Comparison of ENCODE assay signal across 36 cellular contexts in the genomic region with DNA sequence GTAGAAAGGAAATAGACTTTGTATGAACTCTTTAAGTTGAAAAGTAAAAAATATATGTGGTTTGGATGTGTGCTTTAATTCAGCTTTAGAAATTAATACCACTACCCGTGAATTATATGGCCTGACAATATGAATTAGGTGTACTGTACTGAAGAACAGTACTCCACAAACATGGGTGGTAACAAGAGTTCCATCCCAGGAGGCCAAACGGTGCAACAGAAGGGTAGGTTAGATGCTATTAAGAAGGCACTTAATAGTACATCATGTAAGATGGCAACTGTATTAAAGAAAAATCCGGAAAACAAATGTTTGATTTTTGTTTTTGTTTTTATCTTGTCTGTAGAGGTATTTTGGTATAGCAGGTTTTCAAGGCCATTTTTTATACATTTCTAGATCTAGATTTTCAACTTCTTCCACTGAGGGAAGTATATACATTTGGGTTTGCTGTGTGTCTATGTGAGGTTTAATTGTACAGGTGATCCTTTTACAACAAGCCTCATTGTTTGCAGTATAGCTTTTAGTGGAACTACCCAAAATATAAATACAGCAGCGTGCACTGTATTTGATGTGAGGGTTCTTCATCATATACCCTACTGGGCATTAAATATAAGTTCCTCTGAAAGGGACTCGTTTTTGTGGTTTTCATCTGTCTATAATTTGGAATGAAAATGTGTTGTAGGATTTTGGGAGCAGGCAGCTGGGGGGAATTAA.
"Had no signal": no experiment of that assay in that cellular context is flagged by ENCODE, and none has a peak within 500 bp of the region (broad histone marks: within the 10 kb centered on the region; RNA-seq: fewer than 3 reads in every experiment).

No MANE protein-coding gene starts in this region.

- H3K9me3 ChIP-seq: adrenal gland, body of pancreas had no signal

- H3K9me3 Mint-ChIP-seq: activated B cell treated with CpG ODN at 0.5 μM for 24 hours; activated naive CD4-positive, alpha-beta T cell treated with anti-CD3 and anti-CD28 coated beads for 36 hours; activated naive CD4-positive, alpha-beta T cell treated with anti-CD3 and anti-CD28 coated beads, Interleukin-2, amount 50 U/mL, for 24 hours; activated naive CD8-positive, alpha-beta T cell treated with anti-CD3 and anti-CD28 coated beads for 36 hours; activated naive CD8-positive, alpha-beta T cell treated with anti-CD3 and anti-CD28 coated beads, Interleukin-2, amount 50 U/mL, for 24 hours; activated T-helper 1 cell treated with anti-CD3 and anti-CD28 coated beads, Interleukin-12 subunit alpha, Interleukin-12 subunit beta, Interleukin-2, Interleukin-4 antibody, amounts not matched to agents 30 ng/mL and 10 ng/mL and 1 ng/mL, durations not matched to agents 14 hours and 24 hours and 36 hours; activated T-helper 2 cell treated with anti-CD3 and anti-CD28 coated beads, Interferon-gamma antibody, Interleukin-2, Interleukin-4, amounts not matched to agents 10 μg/mL and 5 μg/mL and 100 μg/mL, durations not matched to agents 14 hours and 24 hours and 36 hours; dendritic cell treated with granulocyte-macrophage colony-stimulating factor and Interleukin-4, amounts not matched to agents 40 ng/mL and 50 ng/mL, for 4 days; endodermal cell; T-helper 2 cell treated with Interferon-gamma antibody and Interleukin-4, amounts not matched to agents 5 μg/mL and 100 μg/mL, for 36 hours had no signal

- H3K27me3 Mint-ChIP-seq: activated B cell treated with CpG ODN at 0.5 μM for 24 hours; activated CD8-positive, alpha-beta memory T cell treated with anti-CD3 and anti-CD28 coated beads, Interleukin-2, amount 10 ng/mL, durations not matched to agents 7 days and 5 days; activated naive CD4-positive, alpha-beta T cell treated with anti-CD3 and anti-CD28 coated beads, Interleukin-2, amount 50 U/mL, for 24 hours; activated naive CD8-positive, alpha-beta T cell treated with anti-CD3 and anti-CD28 coated beads for 36 hours; activated naive CD8-positive, alpha-beta T cell treated with anti-CD3 and anti-CD28 coated beads, Interleukin-2, amount 50 U/mL, for 24 hours; dendritic cell treated with granulocyte-macrophage colony-stimulating factor and Interleukin-4, amounts not matched to agents 40 ng/mL and 50 ng/mL, for 4 days; T-helper 17 cell had no signal

- ATAC-seq: activated CD4-positive, CD25-positive, alpha-beta regulatory T cell treated with anti-CD3 and anti-CD28 coated beads, Interleukin-2, amount 50 U/mL, for 24 hours; activated CD8-positive, alpha-beta memory T cell treated with anti-CD3 and anti-CD28 coated beads, Interleukin-2, amount 10 ng/mL, durations not matched to agents 7 days and 5 days; activated CD8-positive, alpha-beta T cell treated with anti-CD3 and anti-CD28 coated beads, Interleukin-2, amount 10 ng/mL, durations not matched to agents 7 days and 5 days; activated naive CD8-positive, alpha-beta T cell treated with anti-CD3 and anti-CD28 coated beads, Interleukin-2, amount 50 U/mL, for 24 hours; body of pancreas; esophagus mucosa; T-helper 17 cell had no signal

- H3K4me1 ChIP-seq: body of pancreas had no signal

- H3K4me3 ChIP-seq: adrenal gland, body of pancreas, coronary artery, dorsolateral prefrontal cortex had no signal

- H3K27ac Mint-ChIP-seq: activated B cell treated with CpG ODN at 0.5 μM for 24 hours; activated CD8-positive, alpha-beta memory T cell treated with anti-CD3 and anti-CD28 coated beads, Interleukin-2, amount 10 ng/mL, durations not matched to agents 7 days and 5 days; activated CD8-positive, alpha-beta T cell treated with anti-CD3 and anti-CD28 coated beads, Interleukin-2, amount 10 ng/mL, durations not matched to agents 7 days and 5 days; activated naive CD4-positive, alpha-beta T cell treated with anti-CD3 and anti-CD28 coated beads for 36 hours; activated naive CD8-positive, alpha-beta T cell treated with anti-CD3 and anti-CD28 coated beads for 36 hours; activated naive CD8-positive, alpha-beta T cell treated with anti-CD3 and anti-CD28 coated beads, Interleukin-2, amount 50 U/mL, for 24 hours; activated T-helper 1 cell treated with anti-CD3 and anti-CD28 coated beads, Interleukin-12 subunit alpha, Interleukin-12 subunit beta, Interleukin-2, Interleukin-4 antibody, amounts not matched to agents 30 ng/mL and 10 ng/mL and 1 ng/mL, durations not matched to agents 14 hours and 24 hours and 36 hours; activated T-helper 2 cell treated with anti-CD3 and anti-CD28 coated beads, Interferon-gamma antibody, Interleukin-2, Interleukin-4, amounts not matched to agents 10 μg/mL and 5 μg/mL and 100 μg/mL, durations not matched to agents 14 hours and 24 hours and 36 hours; dendritic cell treated with granulocyte-macrophage colony-stimulating factor and Interleukin-4, amounts not matched to agents 40 ng/mL and 50 ng/mL, for 4 days; endodermal cell; T-helper 17 cell; T-helper 2 cell treated with Interferon-gamma antibody and Interleukin-4, amounts not matched to agents 5 μg/mL and 100 μg/mL, for 36 hours had no signal

- H3K27me3 ChIP-seq: adrenal gland, body of pancreas, dorsolateral prefrontal cortex had no signal

- H3K4me1 Mint-ChIP-seq: activated B cell treated with CpG ODN at 0.5 μM for 24 hours; activated CD8-positive, alpha-beta memory T cell treated with anti-CD3 and anti-CD28 coated beads, Interleukin-2, amount 10 ng/mL, durations not matched to agents 7 days and 5 days; activated naive CD4-positive, alpha-beta T cell treated with anti-CD3 and anti-CD28 coated beads, Interleukin-2, amount 50 U/mL, for 24 hours; activated naive CD8-positive, alpha-beta T cell treated with anti-CD3 and anti-CD28 coated beads for 36 hours; activated naive CD8-positive, alpha-beta T cell treated with anti-CD3 and anti-CD28 coated beads, Interleukin-2, amount 50 U/mL, for 24 hours; endodermal cell; T-helper 17 cell had no signal

- FAIRE-seq: frontal cortex had no signal

- DNase-seq: activated B cell treated with CpG ODN at 0.5 μM for 24 hours; activated CD4-positive, alpha-beta T cell treated with anti-CD3 and anti-CD28 coated beads for 48 hours; activated CD4-positive, alpha-beta T cell treated with anti-CD3 and anti-CD28 coated beads, Interleukin-2, amount 50 U/mL, for 1 hour; activated CD4-positive, alpha-beta T cell treated with anti-CD3 and anti-CD28 coated beads, Interleukin-2, amount 50 U/mL, for 48 hours; activated CD8-positive, alpha-beta memory T cell treated with anti-CD3 and anti-CD28 coated beads, Interleukin-2, amount 10 ng/mL, durations not matched to agents 7 days and 5 days; activated CD8-positive, alpha-beta memory T cell treated with anti-CD3 and anti-CD28 coated beads, Interleukin-2, amount 50 U/mL, for 4 hours; activated CD8-positive, alpha-beta T cell treated with anti-CD3 and anti-CD28 coated beads, Interleukin-2, amount 10 ng/mL, durations not matched to agents 7 days and 5 days; activated effector memory CD4-positive, alpha-beta T cell treated with anti-CD3 and anti-CD28 coated beads, Interleukin-2, amount 50 U/mL, for 16 hours; activated naive CD4-positive, alpha-beta T cell treated with anti-CD3 and anti-CD28 coated beads for 36 hours; activated naive CD8-positive, alpha-beta T cell treated with anti-CD3 and anti-CD28 coated beads for 36 hours; activated naive CD8-positive, alpha-beta T cell treated with anti-CD3 and anti-CD28 coated beads, Interleukin-2, amount 50 U/mL, for 24 hours; activated T-cell treated with anti-CD3 and anti-CD28 coated beads, Interleukin-2, amount 50 U/mL, for 1 hour; activated T-cell treated with anti-CD3 and anti-CD28 coated beads, Interleukin-2, amount 50 U/mL, for 48 hours; amygdala; aorta; body of pancreas; central memory CD4-positive, alpha-beta T cell; cerebellar nuclear complex; dorsolateral prefrontal cortex; effector memory CD4-positive, alpha-beta T cell; endodermal cell; foreskin fibroblast; T-helper 1 cell; T-helper 17 cell; T1000; WERI-Rb-1 had no signal

- H3K27ac ChIP-seq: body of pancreas, coronary artery, WERI-Rb-1 had no signal

- H3K4me3 Mint-ChIP-seq: activated B cell treated with CpG ODN at 0.5 μM for 24 hours; activated CD8-positive, alpha-beta memory T cell treated with anti-CD3 and anti-CD28 coated beads, Interleukin-2, amount 10 ng/mL, durations not matched to agents 7 days and 5 days; activated CD8-positive, alpha-beta T cell treated with anti-CD3 and anti-CD28 coated beads, Interleukin-2, amount 10 ng/mL, durations not matched to agents 7 days and 5 days; activated naive CD4-positive, alpha-beta T cell treated with anti-CD3 and anti-CD28 coated beads for 36 hours; activated naive CD4-positive, alpha-beta T cell treated with anti-CD3 and anti-CD28 coated beads, Interleukin-2, amount 50 U/mL, for 24 hours; activated naive CD8-positive, alpha-beta T cell treated with anti-CD3 and anti-CD28 coated beads for 36 hours; activated naive CD8-positive, alpha-beta T cell treated with anti-CD3 and anti-CD28 coated beads, Interleukin-2, amount 50 U/mL, for 24 hours; activated T-helper 1 cell treated with anti-CD3 and anti-CD28 coated beads, Interleukin-12 subunit alpha, Interleukin-12 subunit beta, Interleukin-2, Interleukin-4 antibody, amounts not matched to agents 30 ng/mL and 10 ng/mL and 1 ng/mL, durations not matched to agents 14 hours and 24 hours and 36 hours; dendritic cell treated with granulocyte-macrophage colony-stimulating factor and Interleukin-4, amounts not matched to agents 40 ng/mL and 50 ng/mL, for 4 days; endodermal cell; T-helper 17 cell; T-helper 2 cell treated with Interferon-gamma antibody and Interleukin-4, amounts not matched to agents 5 μg/mL and 100 μg/mL, for 36 hours had no signal
